Comparison of ENCODE assay signal across 25 cellular contexts in the genomic region with DNA sequence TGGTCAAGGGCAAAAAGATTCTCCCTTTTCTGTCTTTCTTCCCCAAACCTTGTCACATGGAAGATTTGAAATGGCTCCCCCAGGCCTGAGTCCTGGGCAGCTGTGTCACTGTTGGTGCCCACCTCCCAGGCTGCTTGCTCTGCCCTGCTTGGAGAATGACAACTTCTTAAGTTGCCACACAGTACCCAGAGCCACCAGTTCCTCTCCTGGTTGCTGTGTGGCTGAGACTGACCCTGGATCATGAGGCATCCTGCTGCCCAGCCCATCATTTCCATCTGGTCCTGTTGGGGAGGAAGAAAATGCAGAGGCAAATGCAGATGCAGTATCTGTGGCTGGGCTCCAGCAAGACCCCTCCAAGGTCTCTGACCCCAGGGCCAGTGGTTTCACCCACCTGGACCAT.
"Had no signal": no experiment of that assay in that cellular context is flagged by ENCODE, and none has a peak within 500 bp of the region (broad histone marks: within the 10 kb centered on the region; RNA-seq: fewer than 3 reads in every experiment).

No MANE protein-coding gene starts in this region.

- H3K36me3 ChIP-seq: breast epithelium, MG63, Peyer's patch, SJSA1 had no signal

- H3K9me3 ChIP-seq: MG63, Peyer's patch, SJSA1 had no signal

- H3K4me1 ChIP-seq: breast epithelium, Peyer's patch, SJSA1 had no signal

- H3K27me3 ChIP-seq: MG63, Peyer's patch, SJSA1 had no signal

- H3K4me3 ChIP-seq: breast epithelium, MG63, Peyer's patch, SJSA1 had no signal

- DNase-seq: activated B cell treated with CpG ODN at 0.5 μM for 24 hours; activated CD4-positive, alpha-beta T cell treated with anti-CD3 and anti-CD28 coated beads for 1 hour; activated CD4-positive, alpha-beta T cell treated with anti-CD3 and anti-CD28 coated beads, Interleukin-2, amount 50 U/mL, for 1 hour; activated CD8-positive, alpha-beta memory T cell treated with anti-CD3 and anti-CD28 coated beads, Interleukin-2, amount 50 U/mL, for 4 hours; activated CD8-positive, alpha-beta T cell treated with anti-CD3 and anti-CD28 coated beads for 36 hours; activated naive CD4-positive, alpha-beta T cell treated with anti-CD3 and anti-CD28 coated beads, Interleukin-2, amount 50 U/mL, for 16 hours; activated T-cell treated with anti-CD3 and anti-CD28 coated beads, Interleukin-2, amount 50 U/mL, for 1 hour; aorta; MG63; NCI-H1092 treated with DMSO at 0.1 percent for 48 hours; NCI-H1417 treated with DMSO at 0.1 percent for 48 hours; NCI-H1694; NCI-H2029; NCI-H2107; NCI-H2171 treated with DMSO at 0.1 percent for 48 hours; NCI-H226; NCI-H526 treated with DMSO at 0.1 percent for 48 hours; NCI-H82; Peyer's patch; SHP77; T-helper 17 cell; T-helper 9 cell had no signal

- H3K4me3 Mint-ChIP-seq: activated B cell treated with CpG ODN at 0.5 μM for 24 hours; activated CD8-positive, alpha-beta T cell treated with anti-CD3 and anti-CD28 coated beads for 36 hours; T-helper 17 cell had no signal

- H3K27ac Mint-ChIP-seq: activated B cell treated with CpG ODN at 0.5 μM for 24 hours; activated CD8-positive, alpha-beta T cell treated with anti-CD3 and anti-CD28 coated beads for 36 hours; T-helper 17 cell had no signal

- ATAC-seq: activated CD8-positive, alpha-beta T cell treated with anti-CD3 and anti-CD28 coated beads for 36 hours; SK-N-SH treated with all-trans-retinoic acid at 6 μM for 48 hours; T-helper 17 cell had no signal

- H3K27ac ChIP-seq: breast epithelium, Peyer's patch, SJSA1 had no signal
